ENCODE assay signal across 1 cellular context in genomic region chr13:113742000-113742441, GRCh38.
TF ChIP-seq lines count a peak whose summit lies in the region.

No MANE protein-coding gene starts in this region.

TF ChIP-seq in HCT116, 20 proteins besides CTCF, POLR2A, EP300 and RAD21:
- no peak for TF ChIP-seq ZBTB33 (IDR thresholded peaks at IDR 0.05; ENCODE audit: extremely low read depth, insufficient replicate concordance, low read length)
- no peak for TF ChIP-seq ZFX (IDR thresholded peaks at IDR 0.05)
- TF ChIP-seq POLR2AphosphoS5 (IDR thresholded peaks at IDR 0.05; ENCODE audit: low read depth, low read length): no peak
- TF ChIP-seq CEBPB (IDR thresholded peaks at IDR 0.05; ENCODE audit: low read depth): no peak
- no peak for TF ChIP-seq TCF7L2 (IDR thresholded peaks at IDR 0.05; ENCODE audit: borderline replicate concordance, extremely low read depth, insufficient read depth, insufficient read length)
- no peak for TF ChIP-seq EZH2 (IDR thresholded peaks at IDR 0.05)
- no peak for TF ChIP-seq ATF3 (IDR thresholded peaks at IDR 0.05)
- TF ChIP-seq MAX (IDR thresholded peaks at IDR 0.05): no peak
- TF ChIP-seq CBX3 (IDR thresholded peaks at IDR 0.05; ENCODE audit: low read depth): no peak
- no peak for TF ChIP-seq SP1 (IDR thresholded peaks at IDR 0.05; ENCODE audit: low read depth)
- TF ChIP-seq YY1 (IDR thresholded peaks at IDR 0.05; ENCODE audit: extremely low read depth, insufficient replicate concordance, low read depth, low read length): no peak
- no peak for TF ChIP-seq ZNF274 (IDR thresholded peaks at IDR 0.05; ENCODE audit: low read depth, low read length)
- no peak for TF ChIP-seq ELF1 (IDR thresholded peaks at IDR 0.05; ENCODE audit: borderline replicate concordance, low read depth)
